ENCODE assay signal across 31 cellular contexts in genomic region chr17:74951680-74952421, GRCh38. TPM values are rescaled to one million over a fixed set of nuclear protein-coding genes. Genes with fewer than 3 reads are reported as not detected.
"Had no signal": no experiment of that assay in that cellular context is flagged by ENCODE, and none has a peak within 500 bp of the region (broad histone marks: within the 10 kb centered on the region; RNA-seq: fewer than 3 reads in every experiment).

No MANE protein-coding gene starts in this region.

- H3K4me1 ChIP-seq: ascending aorta, body of pancreas had no signal

- H3K27ac Mint-ChIP-seq: activated B cell treated with CpG ODN at 0.5 μM for 24 hours; activated CD4-positive, alpha-beta memory T cell treated with anti-CD3 and anti-CD28 coated beads for 36 hours; activated CD4-positive, alpha-beta T cell treated with anti-CD3 and anti-CD28 coated beads, Interleukin-2, amount 10 ng/mL, durations not matched to agents 7 days and 5 days; activated naive CD4-positive, alpha-beta T cell treated with anti-CD3 and anti-CD28 coated beads, Interleukin-2, amount 50 U/mL, for 72 hours; activated naive CD8-positive, alpha-beta T cell treated with anti-CD3 and anti-CD28 coated beads, Interleukin-2, amount 50 U/mL, for 24 hours; T-helper 1 cell treated with Interleukin-12 subunit alpha and Interleukin-12 subunit beta and Interleukin-4 antibody, amounts not matched to agents 30 μg/mL and 1 μg/mL, for 36 hours had no signal

- H3K9me3 Mint-ChIP-seq: activated B cell treated with CpG ODN at 0.5 μM for 24 hours; activated CD4-positive, alpha-beta memory T cell treated with anti-CD3 and anti-CD28 coated beads for 36 hours; activated CD4-positive, alpha-beta T cell treated with anti-CD3 and anti-CD28 coated beads, Interleukin-2, amount 10 ng/mL, durations not matched to agents 7 days and 5 days; activated naive CD4-positive, alpha-beta T cell treated with anti-CD3 and anti-CD28 coated beads, Interleukin-2, amount 50 U/mL, for 72 hours; activated naive CD8-positive, alpha-beta T cell treated with anti-CD3 and anti-CD28 coated beads, Interleukin-2, amount 50 U/mL, for 24 hours; activated T-cell treated with anti-CD3 and anti-CD28 coated beads, Interleukin-2, amount 50 U/mL, for 4 hours; central memory CD8-positive, alpha-beta T cell; T-helper 1 cell treated with Interleukin-12 subunit alpha and Interleukin-12 subunit beta and Interleukin-4 antibody, amounts not matched to agents 30 μg/mL and 1 μg/mL, for 36 hours had no signal

- H3K9me3 ChIP-seq: ascending aorta, body of pancreas had no signal

- H3K4me1 Mint-ChIP-seq: activated B cell treated with CpG ODN at 0.5 μM for 24 hours; activated CD4-positive, alpha-beta T cell treated with anti-CD3 and anti-CD28 coated beads, Interleukin-2, amount 10 ng/mL, durations not matched to agents 7 days and 5 days; activated naive CD8-positive, alpha-beta T cell treated with anti-CD3 and anti-CD28 coated beads, Interleukin-2, amount 50 U/mL, for 24 hours; central memory CD8-positive, alpha-beta T cell had no signal

- DNase-seq: activated B cell treated with CpG ODN at 0.5 μM for 24 hours; activated CD4-positive, alpha-beta memory T cell treated with anti-CD3 and anti-CD28 coated beads for 36 hours; activated CD4-positive, alpha-beta T cell treated with anti-CD3 and anti-CD28 coated beads for 1 hour; activated CD4-positive, alpha-beta T cell treated with anti-CD3 and anti-CD28 coated beads, Interleukin-2, amount 10 ng/mL, durations not matched to agents 7 days and 5 days; activated CD8-positive, alpha-beta memory T cell treated with anti-CD3 and anti-CD28 coated beads for 24 hours; activated effector memory CD4-positive, alpha-beta T cell treated with anti-CD3 and anti-CD28 coated beads, Interleukin-2, amount 50 U/mL, for 16 hours; activated naive CD4-positive, alpha-beta T cell treated with Interleukin-2 at 50 U/mL for 16 hours; activated naive CD8-positive, alpha-beta T cell treated with anti-CD3 and anti-CD28 coated beads, Interleukin-2, amount 50 U/mL, for 24 hours; activated T-cell treated with anti-CD3 and anti-CD28 coated beads, Interleukin-2, amount 50 U/mL, for 4 hours; amniotic stem cell; body of pancreas; NCI-H1092; NCI-H1417 treated with DMSO at 0.1 percent for 48 hours; NCI-H1694; NCI-H2029; NCI-H2107; NCI-H2171 treated with DMSO at 0.1 percent for 48 hours; NCI-H510A treated with DMSO at 0.1 percent for 48 hours; NCI-H69; NK-92 treated with Interleukin-12 subunit alpha and Interleukin-12 subunit beta, amount 100 ng/mL, for 24 hours; OCI-M1; SHP77 treated with DMSO at 0.1 percent for 48 hours had no signal

- H3K27me3 Mint-ChIP-seq: activated CD4-positive, alpha-beta memory T cell treated with anti-CD3 and anti-CD28 coated beads for 36 hours; activated CD4-positive, alpha-beta T cell treated with anti-CD3 and anti-CD28 coated beads, Interleukin-2, amount 10 ng/mL, durations not matched to agents 7 days and 5 days; central memory CD8-positive, alpha-beta T cell had no signal

- H3K4me3 ChIP-seq: ascending aorta, body of pancreas had no signal

- H3K4me3 Mint-ChIP-seq: activated B cell treated with CpG ODN at 0.5 μM for 24 hours; activated CD4-positive, alpha-beta memory T cell treated with anti-CD3 and anti-CD28 coated beads for 36 hours; activated CD4-positive, alpha-beta T cell treated with anti-CD3 and anti-CD28 coated beads, Interleukin-2, amount 10 ng/mL, durations not matched to agents 7 days and 5 days; activated naive CD8-positive, alpha-beta T cell treated with anti-CD3 and anti-CD28 coated beads, Interleukin-2, amount 50 U/mL, for 24 hours; activated T-cell treated with anti-CD3 and anti-CD28 coated beads, Interleukin-2, amount 50 U/mL, for 4 hours; central memory CD8-positive, alpha-beta T cell; T-helper 1 cell treated with Interleukin-12 subunit alpha and Interleukin-12 subunit beta and Interleukin-4 antibody, amounts not matched to agents 30 μg/mL and 1 μg/mL, for 36 hours had no signal

- H3K27me3 ChIP-seq: ascending aorta, body of pancreas had no signal

- H3K36me3 Mint-ChIP-seq: activated CD4-positive, alpha-beta memory T cell treated with anti-CD3 and anti-CD28 coated beads for 36 hours; activated naive CD4-positive, alpha-beta T cell treated with anti-CD3 and anti-CD28 coated beads, Interleukin-2, amount 50 U/mL, for 72 hours had no signal

- H3K27ac ChIP-seq: ascending aorta, body of pancreas, RWPE1 had no signal

- H3K36me3 ChIP-seq: ascending aorta had no signal

- ATAC-seq: activated naive CD4-positive, alpha-beta T cell treated with anti-CD3 and anti-CD28 coated beads, Interleukin-2, amount 50 U/mL, for 72 hours; activated naive CD8-positive, alpha-beta T cell treated with anti-CD3 and anti-CD28 coated beads, Interleukin-2, amount 50 U/mL, for 24 hours; activated T-cell treated with anti-CD3 and anti-CD28 coated beads, Interleukin-2, amount 50 U/mL, for 4 hours; body of pancreas; Panc1 had no signal

RNA-seq across cellular contexts. Expression of gene OTOP3, which starts 16.2 kb away (rescaled TPM):
- total RNA-seq: activated B cell treated with CpG ODN at 0.5 μM for 24 hours; activated CD4-positive, alpha-beta memory T cell treated with anti-CD3 and anti-CD28 coated beads for 36 hours; activated CD4-positive, alpha-beta T cell treated with anti-CD3 and anti-CD28 coated beads, Interleukin-2, amount 10 ng/mL, durations not matched to agents 7 days and 5 days; activated naive CD4-positive, alpha-beta T cell treated with anti-CD3 and anti-CD28 coated beads, Interleukin-2, amount 50 U/mL, for 72 hours; activated T-cell treated with anti-CD3 and anti-CD28 coated beads, Interleukin-2, amount 50 U/mL, for 4 hours; ascending aorta; LHCN-M2; M059J; SK-MEL-5 had no signal

RNA-seq across cellular contexts. Expression of gene HID1, which starts 20.7 kb away (rescaled TPM):
- total RNA-seq: LHCN-M2 had no signal

RNA-seq across cellular contexts. Expression of gene OTOP2, which starts 27.8 kb away (rescaled TPM):
- total RNA-seq: activated B cell treated with CpG ODN at 0.5 μM for 24 hours; activated CD4-positive, alpha-beta memory T cell treated with anti-CD3 and anti-CD28 coated beads for 36 hours; activated CD4-positive, alpha-beta T cell treated with anti-CD3 and anti-CD28 coated beads, Interleukin-2, amount 10 ng/mL, durations not matched to agents 7 days and 5 days; activated naive CD4-positive, alpha-beta T cell treated with anti-CD3 and anti-CD28 coated beads, Interleukin-2, amount 50 U/mL, for 72 hours; activated T-cell treated with anti-CD3 and anti-CD28 coated beads, Interleukin-2, amount 50 U/mL, for 4 hours; ascending aorta; body of pancreas; LHCN-M2; M059J; SK-MEL-5 had no signal

RNA-seq across cellular contexts. Expression of gene USH1G, which starts 28.8 kb away (rescaled TPM):
- total RNA-seq: activated B cell treated with CpG ODN at 0.5 μM for 24 hours; activated CD4-positive, alpha-beta memory T cell treated with anti-CD3 and anti-CD28 coated beads for 36 hours; activated CD4-positive, alpha-beta T cell treated with anti-CD3 and anti-CD28 coated beads, Interleukin-2, amount 10 ng/mL, durations not matched to agents 7 days and 5 days; activated naive CD4-positive, alpha-beta T cell treated with anti-CD3 and anti-CD28 coated beads, Interleukin-2, amount 50 U/mL, for 72 hours; activated T-cell treated with anti-CD3 and anti-CD28 coated beads, Interleukin-2, amount 50 U/mL, for 4 hours; ascending aorta; LHCN-M2; M059J; SK-MEL-5 had no signal

RNA-seq across cellular contexts. Expression of gene CDR2L, which starts 35.6 kb away (rescaled TPM):
- total RNA-seq: activated B cell treated with CpG ODN at 0.5 μM for 24 hours had no signal
